In the genomic region with DNA sequence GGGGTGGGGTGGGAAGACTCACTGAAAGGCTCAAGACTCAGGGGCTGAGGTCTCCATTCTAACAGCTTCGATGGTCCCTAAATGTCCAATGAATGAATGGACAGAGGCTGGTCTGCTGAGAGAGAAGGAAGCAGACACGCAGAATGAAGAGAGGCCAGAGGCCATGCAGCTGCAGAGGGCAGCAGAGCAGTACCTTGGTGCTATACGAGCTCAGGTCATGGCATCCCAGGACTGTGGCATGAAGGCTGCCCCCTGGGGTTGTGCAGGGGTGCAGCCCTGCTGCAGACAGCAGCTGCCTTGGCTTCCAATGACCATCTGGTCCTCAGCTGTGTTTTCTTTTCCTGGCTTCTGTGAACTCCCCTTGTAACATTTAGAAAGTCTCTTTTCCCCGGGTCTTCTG, we compare ENCODE assay signal across 22 cellular contexts. TPM values are rescaled to one million over a fixed set of nuclear protein-coding genes. Genes with fewer than 3 reads are reported as not detected.
A peak's percentile ranks its signal among the peaks of the same experiment; 100 is the strongest.
DNase-seq lines count a peak whose midpoint lies in the region; ATAC-seq, FAIRE-seq and TF ChIP-seq lines count a peak whose summit lies in the region.
"Had no signal": no experiment of that assay in that cellular context is flagged by ENCODE, and none has a peak within 500 bp of the region (broad histone marks: within the 10 kb centered on the region; RNA-seq: fewer than 3 reads in every experiment).

No MANE protein-coding gene starts in this region.

- H4K20me1 ChIP-seq in H1 (replicated peaks in 1 of 2; ENCODE audit: control insufficient read depth in 1 of 2, insufficient read depth in 2 of 2, low read length in 2 of 2) (no peaks in the 10 kb centered on the region), osteoblast (ENCODE audit: insufficient read depth, low read length) (no peaks in the 10 kb centered on the region)

- no peak overlapping the region for H4K5ac ChIP-seq in H1 (ENCODE audit: insufficient read length, low read depth, low read length)

- TF ChIP-seq EP300 in H1 (IDR thresholded peaks at IDR 0.05; ENCODE audit: borderline replicate concordance in 1 of 2, low read depth in 2 of 2, low read length in 2 of 2): no peak

- no peaks in the 10 kb centered on the region for H3K23me2 ChIP-seq in H1 (ENCODE audit: low read depth, low read length)

- no peak for FAIRE-seq in H1 (lab: Jason Lieb, UNC)
- FAIRE-seq: urothelium cell line had no signal

- no peak overlapping the region for H4K12ac ChIP-seq in trophoblast cell (ENCODE audit: low read depth, low read length)

- H3K4me2 ChIP-seq in H1 (ENCODE audit: insufficient read depth in 1 of 2, low read depth in 2 of 2, low read length in 2 of 2) (no peak overlapping the region), osteoblast (ENCODE audit: insufficient read depth, low read length) (no peak overlapping the region), trophoblast cell (ENCODE audit: low read length) (no peak overlapping the region)
- H3K4me2 ChIP-seq: BLaER1 treated with 17β-estradiol and CSF1 and Interleukin-3, amounts not matched to agents 10 nM and 100 nM; PC-9 had no signal

- ATAC-seq in HG03354 (IDR thresholded peaks at IDR 0.05; ENCODE audit: poor library complexity, severe bottlenecking, unreplicated experiment): no peak
- ATAC-seq: left ventricle myocardium superior had no signal

- H3K36me3 ChIP-seq in GM06990 (ENCODE audit: control insufficient read depth, insufficient read depth, low read length) (no peaks in the 10 kb centered on the region), H1 (ENCODE audit: control insufficient read depth in 2 of 4, insufficient read depth in 4 of 4, low read length in 3 of 4) (peaks cover 0 to 10% (median 0%) of the 10 kb centered on the region in 4 experiments; a peak in 1 of 8 replicates), osteoblast (ENCODE audit: insufficient read depth, low read length) (peaks cover 85% of the 10 kb centered on the region), trophoblast cell (ENCODE audit: control insufficient read depth in 1 of 2, insufficient read depth in 2 of 2, low read length in 2 of 2) (peaks cover 23 to 26% of the 10 kb centered on the region in 2 experiments)
- H3K36me3 ChIP-seq: colonic mucosa had no signal

- H2BK20ac ChIP-seq in H1 (ENCODE audit: low read length): no peak overlapping the region

- H2BK5ac ChIP-seq in H1 (ENCODE audit: low read depth, low read length) (no peak overlapping the region), trophoblast cell (ENCODE audit: low read depth, low read length, poor library complexity) (no peak overlapping the region)

- H3K79me2 ChIP-seq in H1 (ENCODE audit: control insufficient read depth in 1 of 2, insufficient read depth in 2 of 2, low read length in 2 of 2): no peaks in the 10 kb centered on the region
- H3K79me2 ChIP-seq in osteoblast (ENCODE audit: insufficient read depth, low read length): peaks cover 2% of the 10 kb centered on the region
- no peaks in the 10 kb centered on the region for H3K79me2 ChIP-seq in trophoblast cell (ENCODE audit: control insufficient read depth, insufficient read depth, low read length, poor library complexity)

- H3K18ac ChIP-seq in H1 (ENCODE audit: extremely low read depth, low read length) (no peak overlapping the region), trophoblast cell (ENCODE audit: low read length) (no peak overlapping the region)

- no peak overlapping the region for H3K4me3 ChIP-seq in GM06990 (replicated peaks; ENCODE audit: low read depth, low read length)
- no peak overlapping the region for H3K4me3 ChIP-seq in H1 (ENCODE audit: extremely low read depth in 1 of 4, insufficient read depth in 2 of 4, low read depth in 3 of 4, low read length in 4 of 4)
- no peak overlapping the region for H3K4me3 ChIP-seq in osteoblast (ENCODE audit: insufficient read depth, low read length)
- H3K4me3 ChIP-seq in trophoblast cell (ENCODE audit: low read depth, low read length): no peak overlapping the region
- H3K4me3 ChIP-seq: BLaER1 treated with 17β-estradiol and CSF1 and Interleukin-3, amounts not matched to agents 10 nM and 100 nM; colonic mucosa; PC-9; SJSA1 had no signal

- no peak overlapping the region for H2BK15ac ChIP-seq in H1 (ENCODE audit: low read length)

- peaks cover 5 to 10% of the 10 kb centered on the region in 2 experiments; a peak in 3 of 4 replicates for H3K9me3 ChIP-seq in H1 (ENCODE audit: insufficient read depth in 2 of 2, low read depth in 1 of 2, low read length in 1 of 2)
- H3K9me3 ChIP-seq in osteoblast (ENCODE audit: low read depth, low read length): no peaks in the 10 kb centered on the region
- H3K9me3 ChIP-seq in trophoblast cell (ENCODE audit: insufficient read depth, low read depth, low read length): peaks cover 4% of the 10 kb centered on the region
- H3K9me3 ChIP-seq: BLaER1 treated with 17β-estradiol and CSF1 and Interleukin-3, amounts not matched to agents 10 nM and 100 nM; colonic mucosa; SJSA1 had no signal

- H3K4me1 ChIP-seq in H1 (replicated peaks in 1 of 4; ENCODE audit: control insufficient read depth in 3 of 4, insufficient read depth in 4 of 4, low read length in 3 of 4) (no peaks in the 10 kb centered on the region), osteoblast (ENCODE audit: insufficient read depth, low read length) (no peaks in the 10 kb centered on the region), trophoblast cell (ENCODE audit: control insufficient read depth in 1 of 2, insufficient read depth in 2 of 2, low read length in 2 of 2) (no peaks in the 10 kb centered on the region)
- H3K4me1 ChIP-seq: colonic mucosa, SJSA1 had no signal

- H4K8ac ChIP-seq in H1 (ENCODE audit: extremely low read depth, insufficient read depth, low read length) (no peak overlapping the region), trophoblast cell (ENCODE audit: low read depth, low read length) (no peak overlapping the region)

- POLR2A ChIA-PET in H1 (lab: Charles Lee; ENCODE audit: partially characterized antibody): interaction anchor here (1.6 to 2.0 kb wide), 2 partner anchors 12 to 16 kb away, joined by 6 read pairs; a partner anchor contains a TSS

- H3K4ac ChIP-seq in H1 (replicated peaks; ENCODE audit: insufficient read length, low read depth, low read length): no peak overlapping the region
- no peak overlapping the region for H3K4ac ChIP-seq in trophoblast cell (ENCODE audit: low read depth, low read length)

- H4K91ac ChIP-seq in H1 (replicated peaks; ENCODE audit: insufficient read length, low read length) (no peak overlapping the region), trophoblast cell (ENCODE audit: low read depth, low read length) (no peak overlapping the region)

- TF ChIP-seq RAD21 in H1 (IDR thresholded peaks at IDR 0.05 in 1 of 2, conservative IDR thresholded peaks at IDR 0.05 in 1 of 2; ENCODE audit: low read depth in 2 of 2, low read length in 2 of 2): no peak

- H3K79me1 ChIP-seq in H1 (ENCODE audit: low read depth, low read length) (no peaks in the 10 kb centered on the region), trophoblast cell (ENCODE audit: low read length) (no peaks in the 10 kb centered on the region)

- no peak overlapping the region for H3K56ac ChIP-seq in H1 (replicated peaks; ENCODE audit: insufficient read length, low read depth, low read length)

- WGBS in H1 (ENCODE audit: extremely low coverage in 1 of 2, insufficient coverage in 1 of 2, insufficient read length in 1 of 2, insufficient replicate concordance in 2 of 2, low coverage in 1 of 2, low lambda C conversion rate in 2 of 2, missing lambda C conversion rate in 1 of 2), 2 experiments: 91% methylated on average over 3 of the region's 4 CpGs; no CpG with 5 or more reads in 1 of the 2 experiments
- no CpG with 5 or more reads among the region's 4 CpGs for WGBS in trophoblast cell (ENCODE audit: extremely low coverage, insufficient coverage, insufficient read length)

- H3K23ac ChIP-seq in H1 (ENCODE audit: insufficient read length) (no peak overlapping the region), trophoblast cell (ENCODE audit: low read length) (no peak overlapping the region)

- no peak for TF ChIP-seq POLR2A in H1 (IDR thresholded peaks at IDR 0.05; ENCODE audit: control extremely low read depth in 1 of 2, low read depth in 2 of 2, low read length in 2 of 2)

- H2AFZ ChIP-seq in H1 (ENCODE audit: low read length) (no peak overlapping the region), osteoblast (ENCODE audit: low read length) (no peak overlapping the region), trophoblast cell (ENCODE audit: insufficient read depth, low read length, poor library complexity) (no peak overlapping the region)
- H2AFZ ChIP-seq: PC-9 had no signal

- no peak for DNase-seq in GM06990 (ENCODE audit: extremely low read depth, insufficient read length)
- peak; percentile 45 for DNase-seq in LHCN-M2 (ENCODE audit: low read depth)
- no peak for DNase-seq in H1 (ENCODE audit: low read depth in 1 of 2, low spot score in 2 of 2)
- peak; percentile 65 for DNase-seq in osteoblast (ENCODE audit: insufficient read length, low spot score, missing footprints)
- DNase-seq in trophoblast cell: no peak
- no peak for DNase-seq in mucosa of gallbladder (ENCODE audit: low spot score)
- DNase-seq in NCI-H510A treated with DMSO at 0.1 percent for 48 hours (lab: John Stamatoyannopoulos, UW): no peak
- DNase-seq: activated CD4-positive, alpha-beta T cell treated with anti-CD3 and anti-CD28 coated beads, Interleukin-2, amount 50 U/mL, for 48 hours; activated effector memory CD4-positive, alpha-beta T cell treated with anti-CD3 and anti-CD28 coated beads, Interleukin-2, amount 50 U/mL, for 16 hours; colonic mucosa; immature natural killer cell; left ventricle myocardium superior; NCI-H1694; nucleus accumbens; PC-9; retina; stimulated activated CD8-positive, alpha-beta memory T cell treated with anti-CD3 and anti-CD28 coated beads, Interleukin-4, amount 100 ng/mL, for 48 hours had no signal

- TF ChIP-seq CTCF in GM06990 (IDR thresholded peaks at IDR 0.05; ENCODE audit: insufficient read depth, low read length, poor library complexity, severe bottlenecking) (peak; percentile 4), H1 (IDR thresholded peaks at IDR 0.05; ENCODE audit: control extremely low read depth in 1 of 3, insufficient read depth in 1 of 3, low read depth in 1 of 3, low read length in 3 of 3) (peak in 2 of 3 experiments; percentile 8 to 10; a peak in 3 of 4 replicates), osteoblast (IDR thresholded peaks at IDR 0.05; ENCODE audit: extremely low read depth, low read depth, low read length) (no peak)

- H3K14ac ChIP-seq in H1 (ENCODE audit: insufficient read length) (no peak overlapping the region), trophoblast cell (ENCODE audit: low read length) (no peak overlapping the region)

- H2BK120ac ChIP-seq in H1 (replicated peaks; ENCODE audit: low read depth, low read length) (no peak overlapping the region), trophoblast cell (ENCODE audit: insufficient read depth, low read length, poor library complexity) (no peak overlapping the region)

- CTCF ChIA-PET in H1 (lab: Charles Lee; ENCODE audit: partially characterized antibody): interaction anchor here (0.7 to 8.3 kb wide), 15 partner anchors 9 to 284 kb away, joined by 3 to 62 read pairs (median 6); a partner anchor contains a TSS

- H3K9ac ChIP-seq in H1 (replicated peaks in 1 of 4; ENCODE audit: extremely low read depth in 1 of 4, low read depth in 3 of 4, low read length in 3 of 4) (no peak overlapping the region), trophoblast cell (ENCODE audit: low read length) (no peak overlapping the region)
- H3K9ac ChIP-seq: BLaER1 treated with 17β-estradiol and CSF1 and Interleukin-3, amounts not matched to agents 10 nM and 100 nM had no signal

- H3K27ac ChIP-seq in H1 (ENCODE audit: low read depth, low read length) (no peak overlapping the region), osteoblast (ENCODE audit: low read depth, low read length) (no peak overlapping the region), trophoblast cell (ENCODE audit: low read depth, low read length) (no peak overlapping the region)
- H3K27ac ChIP-seq: BLaER1 treated with 17β-estradiol and CSF1 and Interleukin-3, amounts not matched to agents 10 nM and 100 nM; colonic mucosa; PC-9; SJSA1; VCaP had no signal

- H2AK5ac ChIP-seq in H1 (ENCODE audit: low read depth, low read length) (no peak overlapping the region), trophoblast cell (ENCODE audit: low read length) (no peak overlapping the region)

- H3K27me3 ChIP-seq in GM06990 (replicated peaks; ENCODE audit: control insufficient read depth, insufficient read depth, low read length) (no peaks in the 10 kb centered on the region), H1 (replicated peaks in 1 of 4; ENCODE audit: control insufficient read depth in 3 of 4, extremely low read depth in 1 of 4, insufficient read depth in 3 of 4, low read length in 3 of 4) (no peaks in the 10 kb centered on the region), osteoblast (ENCODE audit: insufficient read depth, low read length) (no peaks in the 10 kb centered on the region), trophoblast cell (ENCODE audit: insufficient read depth, low read length) (no peaks in the 10 kb centered on the region)
- H3K27me3 ChIP-seq: BLaER1 treated with 17β-estradiol and CSF1 and Interleukin-3, amounts not matched to agents 10 nM and 100 nM; colonic mucosa; SJSA1 had no signal

- H2BK12ac ChIP-seq in H1 (ENCODE audit: low read depth, low read length) (no peak overlapping the region), trophoblast cell (ENCODE audit: low read length) (no peak overlapping the region)

RNA-seq across cellular contexts. Expression of a gene that starts 15.2 kb away (rescaled TPM):
- total RNA-seq in LHCN-M2 (2014; rRNA removed) (under 0.01 and 0.11 TPM in 2 replicates), osteoblast (0.29 and 0.72 TPM in 2 replicates), mucosa of gallbladder (129 TPM)
- 0.51 TPM for polyA plus RNA-seq in LHCN-M2 (2012)
- total RNA-seq in H1 (2021; fragmentation: NEBNext Ultra II Directional; extraction: Animal tissue kit (Norgen Biotek cat#: 25700)): 26.2 and 27.9 TPM in 2 replicates
- 13.7 and 15.3 TPM in 2 replicates for polyA plus RNA-seq in H1 (2011; rRNA removed)
- polyA plus RNA-seq in H1 (2011; cell fraction: cytosol; rRNA removed): 17.8 TPM
- polyA plus RNA-seq in H1 (2011; cell fraction: nucleus; rRNA removed): 10.6 TPM
- 13.2 to 15.8 TPM (median 13.7 TPM) in 4 replicates for polyA plus RNA-seq in H1 (2012, experiment 1 of 2)
- polyA plus RNA-seq in H1 (2012, experiment 2 of 2): 5.4 TPM
- 25.8 TPM for polyA plus RNA-seq in H1 (2013, experiment 1 of 2)
- 26.8 TPM for polyA plus RNA-seq in H1 (2013, experiment 2 of 2)
- polyA minus RNA-seq in H1 (2011; rRNA and poly(A)+ RNA removed): 26.1 and 31.3 TPM in 2 replicates
- 13.2 TPM for polyA minus RNA-seq in H1 (2011; cell fraction: cytosol; rRNA and poly(A)+ RNA removed)
- 8.3 TPM for polyA minus RNA-seq in H1 (2011; cell fraction: nucleus; rRNA and poly(A)+ RNA removed)
- polyA plus RNA-seq in trophoblast cell (2013): 34.0 and 35.3 TPM in 2 replicates

RNA-seq across cellular contexts. Expression of a gene that starts 47.8 kb away (rescaled TPM):
- 19.9 and 22.2 TPM in 2 replicates for total RNA-seq in LHCN-M2 (2014; rRNA removed)
- 50.9 TPM for polyA plus RNA-seq in LHCN-M2 (2012)
- total RNA-seq in H1 (2021; fragmentation: NEBNext Ultra II Directional; extraction: Animal tissue kit (Norgen Biotek cat#: 25700)): 7.4 and 8.0 TPM in 2 replicates
- 7.4 and 10.9 TPM in 2 replicates for polyA plus RNA-seq in H1 (2011; rRNA removed)
- 7.7 TPM for polyA plus RNA-seq in H1 (2011; cell fraction: cytosol; rRNA removed)
- polyA plus RNA-seq in H1 (2011; cell fraction: nucleus; rRNA removed): 15.0 TPM
- polyA plus RNA-seq in H1 (2012, experiment 1 of 2): 4.2 to 6.0 TPM (median 4.9 TPM) in 4 replicates
- 4.4 TPM for polyA plus RNA-seq in H1 (2012, experiment 2 of 2)
- polyA plus RNA-seq in H1 (2013, experiment 1 of 2): 7.4 TPM
- 6.9 TPM for polyA plus RNA-seq in H1 (2013, experiment 2 of 2)
- polyA minus RNA-seq in H1 (2011; rRNA and poly(A)+ RNA removed): 7.0 and 7.4 TPM in 2 replicates
- 4.3 TPM for polyA minus RNA-seq in H1 (2011; cell fraction: cytosol; rRNA and poly(A)+ RNA removed)
- 8.0 TPM for polyA minus RNA-seq in H1 (2011; cell fraction: nucleus; rRNA and poly(A)+ RNA removed)
- total RNA-seq in osteoblast: 114 and 128 TPM in 2 replicates
- polyA plus RNA-seq in trophoblast cell (2013): 18.4 and 19.5 TPM in 2 replicates
- 16.7 TPM for total RNA-seq in mucosa of gallbladder

Comparison
In these comparisons a context has a peak if more than half of its experiments do, and no peak if none do; other contexts are left out.
1. DNase-seq: peak in LHCN-M2 (single experiment) and osteoblast (single experiment); none in GM06990 (single experiment), H1 (0 of 2), trophoblast cell (0 of 2), mucosa of gallbladder (single experiment) and NCI-H510A treated with DMSO at 0.1 percent for 48 hours (single experiment).
2. RNA of a gene that starts 15.2 kb away (total RNA-seq): 129 TPM in mucosa of gallbladder (single experiment) and 26.2 to 27.9 TPM in H1; 0.29 to 0.72 TPM in osteoblast and under 0.01 to 0.11 TPM in LHCN-M2; every median in the first group is over 10 times any median in the second.